In genomic region chr5:168706655-168707069, GRCh38 we compare ENCODE assay signal across 8 cellular contexts.
DNase-seq lines count a peak whose midpoint lies in the region; ATAC-seq and TF ChIP-seq lines count a peak whose summit lies in the region.

No MANE protein-coding gene starts in this region.

- H3K9ac ChIP-seq in MM.1S (ENCODE audit: low read length) (no peak overlapping the region), adipocyte (ENCODE audit: low read length) (no peak overlapping the region)

- H3K9me3 Mint-ChIP-seq in activated CD4-positive, alpha-beta T cell treated with anti-CD3 and anti-CD28 coated beads for 36 hours (ENCODE audit: low read depth), result no peaks in the 10 kb centered on the region

- no peaks in the 10 kb centered on the region for H4K20me1 ChIP-seq in MM.1S (ENCODE audit: insufficient read depth, low read length)

- CTCF ChIA-PET in activated CD4-positive, alpha-beta T cell treated with anti-CD3 and anti-CD28 coated beads for 36 hours (lab: Charles Lee), result interaction anchor here (0.6 to 2.1 kb wide), 9 partner anchors 15 to 874 kb away, joined by 3 to 8 read pairs (median 3); no protein-coding TSS in a partner anchor

- H3K27me3 Mint-ChIP-seq in activated CD4-positive, alpha-beta T cell treated with anti-CD3 and anti-CD28 coated beads for 36 hours, result no peaks in the 10 kb centered on the region

- no peak overlapping the region for H2AFZ ChIP-seq in MM.1S (ENCODE audit: low read length)

- H3K9me3 ChIP-seq in MM.1S (replicated peaks; ENCODE audit: insufficient read depth, low read length) (no peaks in the 10 kb centered on the region), adipocyte (ENCODE audit: control insufficient read depth, low read length) (no peaks in the 10 kb centered on the region)

- H3K36me3 ChIP-seq in MM.1S (replicated peaks; ENCODE audit: insufficient read depth, low read length) (no peaks in the 10 kb centered on the region), adipocyte (ENCODE audit: control insufficient read depth, insufficient read depth, low read length, severe bottlenecking) (peaks cover 73% of the 10 kb centered on the region)

- H3K27me3 ChIP-seq in MM.1S (replicated peaks; ENCODE audit: insufficient read depth, low read length) (no peaks in the 10 kb centered on the region), adipocyte (replicated peaks; ENCODE audit: control insufficient read depth, insufficient read depth, low read length) (no peaks in the 10 kb centered on the region)

- peak; percentile 84 for ATAC-seq in activated CD4-positive, alpha-beta T cell treated with anti-CD3 and anti-CD28 coated beads for 36 hours
- no peak for ATAC-seq in GM19023 (IDR thresholded peaks at IDR 0.05; ENCODE audit: unreplicated experiment)

- TF ChIP-seq CTCF in MM.1S (IDR thresholded peaks at IDR 0.05; ENCODE audit: low read length), result peak; percentile 24; the same call in 1 of the 2 replicates

- H3K4me1 Mint-ChIP-seq in activated CD4-positive, alpha-beta T cell treated with anti-CD3 and anti-CD28 coated beads for 36 hours, result peaks cover 2% of the 10 kb centered on the region

- no peak overlapping the region for H3K4me3 Mint-ChIP-seq in activated CD4-positive, alpha-beta T cell treated with anti-CD3 and anti-CD28 coated beads for 36 hours

- DNase-seq in activated CD4-positive, alpha-beta T cell treated with anti-CD3 and anti-CD28 coated beads for 36 hours, result peak; percentile 68
- DNase-seq in activated CD4-positive, alpha-beta T cell treated with anti-CD3 and anti-CD28 coated beads for 4 hours, result no peak
- DNase-seq in MM.1S (peak; percentile 12), adipocyte (ENCODE audit: low read depth) (peak; percentile 36), iPS DF 19.7 (ENCODE audit: low read depth, low spot score) (peak; percentile 30), substantia nigra (lab: John Stamatoyannopoulos, UW) (peak in 37 of 49 donors; percentile 2 to 68 (median 27)), foreskin melanocyte (no peak)

- intact Hi-C loops in activated CD4-positive, alpha-beta T cell treated with anti-CD3 and anti-CD28 coated beads for 36 hours (cut with DNase I, micrococcal nuclease), result loop anchor here (1.0 kb wide), 2 partner anchors 240 to 596 kb away; no protein-coding TSS in a partner anchor

- H3K36me3 Mint-ChIP-seq in activated CD4-positive, alpha-beta T cell treated with anti-CD3 and anti-CD28 coated beads for 36 hours (ENCODE audit: low read depth), result no peaks in the 10 kb centered on the region

- no peak overlapping the region for H3K27ac Mint-ChIP-seq in activated CD4-positive, alpha-beta T cell treated with anti-CD3 and anti-CD28 coated beads for 36 hours

- H3K4me2 ChIP-seq in MM.1S (ENCODE audit: low read depth, low read length), result no peak overlapping the region

- H3K79me2 ChIP-seq in MM.1S (ENCODE audit: low read length), result no peaks in the 10 kb centered on the region

- H3K27ac ChIP-seq in MM.1S (ENCODE audit: low read length) (no peak overlapping the region), substantia nigra (ENCODE audit: low read depth, low read length, poor library complexity, severe bottlenecking) (no peak overlapping the region)

- no peaks in the 10 kb centered on the region for H3F3A ChIP-seq in MM.1S (ENCODE audit: insufficient read depth, low read length)

- POLR2A ChIA-PET in activated CD4-positive, alpha-beta T cell treated with anti-CD3 and anti-CD28 coated beads for 36 hours (lab: Charles Lee), result no interaction called here

- no peaks in the 10 kb centered on the region for H3K4me1 ChIP-seq in MM.1S (ENCODE audit: low read length)
- no peaks in the 10 kb centered on the region for H3K4me1 ChIP-seq in adipocyte (ENCODE audit: control insufficient read depth, insufficient read depth, low read length)

- H3K4me3 ChIP-seq in MM.1S (ENCODE audit: low read length) (no peak overlapping the region), adipocyte (ENCODE audit: low read length) (no peak overlapping the region)

- no peaks in the 10 kb centered on the region for H3K9me2 ChIP-seq in MM.1S (replicated peaks; ENCODE audit: insufficient read depth, low read length)

Comparison
In these comparisons a context has a peak if more than half of its experiments do, and no peak if none do; other contexts are left out.
1. DNase-seq: peak in activated CD4-positive, alpha-beta T cell treated with anti-CD3 and anti-CD28 coated beads for 36 hours (single experiment), MM.1S (single experiment), adipocyte (single experiment), iPS DF 19.7 (single experiment) and substantia nigra (37 of 49); none in activated CD4-positive, alpha-beta T cell treated with anti-CD3 and anti-CD28 coated beads for 4 hours (0 of 2) and foreskin melanocyte (single experiment).